ENCODE assay signal across 8 cellular contexts in the genomic region with DNA sequence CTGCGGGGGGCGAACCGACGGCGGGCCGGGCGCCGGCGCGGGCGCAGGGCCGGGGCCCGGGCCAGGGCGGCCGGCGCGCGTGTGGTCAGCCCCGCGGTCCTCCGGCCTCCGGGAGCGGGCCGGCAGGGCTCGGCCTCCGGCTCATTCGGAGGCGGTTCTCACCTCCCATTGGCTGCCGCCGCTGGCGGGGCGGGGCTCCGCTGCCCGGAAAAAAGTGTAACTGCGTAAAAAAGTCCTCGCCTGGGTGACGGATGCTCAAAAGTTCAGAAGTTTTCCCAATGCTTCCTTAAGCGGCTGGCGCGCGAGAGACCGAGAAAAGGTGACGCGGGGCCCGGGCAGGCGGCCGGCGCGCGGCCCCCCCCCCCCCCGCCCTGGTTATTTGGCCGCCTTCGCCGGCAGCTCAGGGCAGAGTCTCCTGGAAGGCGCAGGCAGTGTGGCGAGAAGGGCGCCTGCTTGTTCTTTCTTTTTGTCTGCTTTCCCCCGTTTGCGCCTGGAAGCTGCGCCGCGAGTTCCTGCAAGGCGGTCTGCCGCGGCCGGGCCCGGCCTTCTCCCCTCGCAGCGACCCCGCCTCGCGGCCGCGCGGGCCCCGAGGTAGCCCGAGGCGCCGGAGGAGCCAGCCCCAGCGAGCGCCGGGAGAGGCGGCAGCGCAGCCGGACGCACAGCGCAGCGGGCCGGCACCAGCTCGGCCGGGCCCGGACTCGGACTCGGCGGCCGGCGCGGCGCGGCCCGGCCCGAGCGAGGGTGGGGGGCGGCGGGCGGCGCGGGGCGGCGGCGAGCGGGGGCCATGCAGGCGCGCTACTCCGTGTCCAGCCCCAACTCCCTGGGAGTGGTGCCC. TPM values are rescaled to one million over a fixed set of nuclear protein-coding genes. Genes with fewer than 3 reads are reported as not detected.
A peak's percentile ranks its signal among the peaks of the same experiment; 100 is the strongest.
DNase-seq lines count a peak whose midpoint lies in the region; ATAC-seq and TF ChIP-seq lines count a peak whose summit lies in the region.

A gene (plus strand): TSS at position 254 of the 835 bp plus-strand sequence. CDS start 531 bp downstream, at position 785.

- no peak within 1 kb of the TSS for H3K9ac ChIP-seq in parathyroid adenoma

- H3K27me3 ChIP-seq in ACC112 (ENCODE audit: insufficient read depth, low read length) (peaks cover 40% of the 10 kb centered on the region), cardiac muscle cell (peaks cover 91% of the 10 kb centered on the region), parathyroid adenoma (ENCODE audit: control insufficient read depth, insufficient read depth, low read length) (peaks cover 19% of the 10 kb centered on the region)

- H3K36me3 ChIP-seq in ACC112 (ENCODE audit: insufficient read depth, low read length) (no peaks in the 10 kb centered on the region), cardiac muscle cell (no peaks in the 10 kb centered on the region), parathyroid adenoma (ENCODE audit: control insufficient read depth, insufficient read depth, low read length) (no peaks in the 10 kb centered on the region)

- H3K4me2 ChIP-seq in parathyroid adenoma (ENCODE audit: low read length) = peak within 1 kb of the TSS; percentile 72

- ATAC-seq in HG02763 (IDR thresholded peaks at IDR 0.05; ENCODE audit: unreplicated experiment) (peak; percentile 54), HG03457 (IDR thresholded peaks at IDR 0.05; ENCODE audit: unreplicated experiment) (no peak)

- H3K27ac ChIP-seq in ACC112 (ENCODE audit: low read depth, low read length) (peak within 1 kb of the TSS; percentile 65), adipose tissue (ENCODE audit: low read depth, low read length) (peak within 1 kb of the TSS; percentile 77), cardiac muscle cell (no peak within 1 kb of the TSS), parathyroid adenoma (peak within 1 kb of the TSS; percentile 48)

- H3K4me3 ChIP-seq in ACC112 (ENCODE audit: low read depth, low read length) (peak within 1 kb of the TSS; percentile 92), cardiac muscle cell (peak within 1 kb of the TSS; percentile 51), parathyroid adenoma (ENCODE audit: low read depth, low read length) (peak within 1 kb of the TSS; percentile 47)

- DNase-seq in GF-D8 (lab: John Stamatoyannopoulos, UW) (peak; percentile 73), NCI-H774 (lab: John Stamatoyannopoulos, UW) (peak; percentile 73), cardiac muscle cell (ENCODE audit: low read depth in 1 of 2, low spot score in 1 of 2) (peak; percentile 87 to 96)

- H2AFZ ChIP-seq in ACC112 (ENCODE audit: low read length, unreplicated experiment) = peak within 1 kb of the TSS; percentile 56
- H2AFZ ChIP-seq in parathyroid adenoma = peak within 1 kb of the TSS; percentile 65

- TF ChIP-seq CTCF in cardiac muscle cell (IDR thresholded peaks at IDR 0.05; ENCODE audit: low read depth, low read length) = no peak
- no peak for TF ChIP-seq CTCF in parathyroid adenoma (IDR thresholded peaks at IDR 0.05)

- H3K79me2 ChIP-seq in ACC112 (ENCODE audit: control insufficient read depth, insufficient read depth, low read length, unreplicated experiment) (peaks cover 14% of the 10 kb centered on the region), parathyroid adenoma (no peaks in the 10 kb centered on the region)

- H3K4me1 ChIP-seq in ACC112 (ENCODE audit: control insufficient read depth, insufficient read depth, low read length, unreplicated experiment) (peaks cover 12% of the 10 kb centered on the region), cardiac muscle cell (ENCODE audit: low read depth) (peaks cover 16% of the 10 kb centered on the region), parathyroid adenoma (no peaks in the 10 kb centered on the region)

- 0 to 2% (median 1%) methylated on average over 66 to 111 of the region's 115 CpGs for WGBS in adipose tissue, 3 donors

- H3K9me3 ChIP-seq in cardiac muscle cell (ENCODE audit: low read depth) = no peaks in the 10 kb centered on the region
- H3K9me3 ChIP-seq in parathyroid adenoma (ENCODE audit: control insufficient read depth, low read length) = no peaks in the 10 kb centered on the region

RNA-seq across cellular contexts. Expression of the gene that starts here (rescaled TPM):
- 1 to 10 TPM in 2 of 3 donors, under 1 TPM in 1; 0.64 to 7.3 (median 5.5) TPM for polyA plus RNA-seq in adipose tissue
- 3.4 and 6.2 TPM in 2 replicates for total RNA-seq in cardiac muscle cell
- polyA plus RNA-seq in cardiac muscle cell = 1.8 and 2.5 TPM in 2 replicates
